ENCODE assay signal across 19 cellular contexts in the genomic region with DNA sequence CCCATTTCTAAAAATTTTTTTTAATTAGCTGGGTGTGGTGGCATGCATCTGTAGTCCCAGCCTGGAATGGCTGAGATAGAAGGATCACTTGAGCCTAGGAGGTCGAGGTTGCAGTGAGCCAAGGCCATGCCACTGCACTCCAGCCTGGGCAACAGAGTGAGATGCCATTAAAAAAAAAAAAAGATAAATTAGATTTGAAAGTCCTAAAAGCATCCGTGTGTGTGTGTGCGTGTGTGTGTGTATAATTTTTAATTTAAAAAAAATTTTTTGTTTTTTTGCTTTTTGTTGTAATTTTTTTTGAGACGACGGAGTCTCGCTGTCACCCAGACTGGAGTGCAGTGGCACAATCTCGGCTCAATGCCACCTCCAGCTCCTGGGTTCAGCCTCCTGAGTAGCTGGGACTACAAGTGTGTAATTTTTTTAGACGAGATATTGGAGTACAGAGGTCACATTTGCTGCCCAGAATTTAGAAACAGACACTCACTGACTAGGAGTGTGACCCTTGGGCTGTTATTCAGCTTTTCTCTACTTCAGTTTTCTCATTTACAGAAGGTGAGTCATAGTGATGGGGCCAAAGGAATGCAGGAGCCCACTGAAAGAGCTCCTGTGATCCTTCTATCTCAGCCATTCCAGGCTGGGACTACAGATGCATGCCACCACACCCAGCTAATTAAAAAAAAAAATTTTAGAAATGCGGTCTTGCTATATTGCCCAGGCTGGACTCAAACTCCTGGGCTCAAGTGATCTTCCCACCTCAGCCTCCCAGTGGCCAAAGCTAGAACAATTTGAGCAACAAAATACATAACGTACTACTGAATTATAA. TPM values are rescaled to one million over a fixed set of nuclear protein-coding genes. Genes with fewer than 3 reads are reported as not detected.
DNase-seq lines count a peak whose midpoint lies in the region; ATAC-seq and TF ChIP-seq lines count a peak whose summit lies in the region.
"Had no signal": no experiment of that assay in that cellular context is flagged by ENCODE, and none has a peak within 500 bp of the region (broad histone marks: within the 10 kb centered on the region; RNA-seq: fewer than 3 reads in every experiment).

No MANE protein-coding gene starts in this region.

- no peak overlapping the region for H2AFZ ChIP-seq in mammary epithelial cell (ENCODE audit: low read depth, low read length)
- no peak overlapping the region for H2AFZ ChIP-seq in trophoblast cell (ENCODE audit: insufficient read depth, low read length, poor library complexity)

- no peaks in the 10 kb centered on the region for H3K36me3 ChIP-seq in mammary epithelial cell (ENCODE audit: insufficient read depth, low read length)
- no peaks in the 10 kb centered on the region for H3K36me3 ChIP-seq in trophoblast cell (ENCODE audit: control insufficient read depth in 1 of 2, insufficient read depth in 2 of 2, low read length in 2 of 2)
- no peaks in the 10 kb centered on the region for H3K36me3 ChIP-seq in esophagus squamous epithelium
- H3K36me3 ChIP-seq: heart right ventricle, left ventricle myocardium inferior had no signal

- no peak overlapping the region for H3K23ac ChIP-seq in trophoblast cell (ENCODE audit: low read length)

- no peak overlapping the region for H3K4me3 ChIP-seq in mammary epithelial cell (replicated peaks in 1 of 3; ENCODE audit: insufficient read depth in 1 of 3, low read depth in 2 of 3, low read length in 3 of 3)
- no peak overlapping the region for H3K4me3 ChIP-seq in trophoblast cell (ENCODE audit: low read depth, low read length)
- H3K4me3 ChIP-seq in esophagus squamous epithelium, result no peak overlapping the region
- H3K4me3 ChIP-seq: heart right ventricle, left ventricle myocardium inferior had no signal

- CTCF ChIA-PET in mammary epithelial cell (lab: Charles Lee; ENCODE audit: low non-redundant PET), result interaction anchor here (1.1 kb wide), 1 partner anchor 41 kb away, joined by 4 read pairs; no protein-coding TSS in a partner anchor

- H2BK120ac ChIP-seq in trophoblast cell (ENCODE audit: insufficient read depth, low read length, poor library complexity), result no peak overlapping the region

- TF ChIP-seq POLR2A in esophagus squamous epithelium (IDR thresholded peaks at IDR 0.05), result no peak

- no peak overlapping the region for H3K14ac ChIP-seq in trophoblast cell (ENCODE audit: low read length)

- H3K9ac ChIP-seq in mammary epithelial cell (ENCODE audit: insufficient read depth, low read length), result no peak overlapping the region
- no peak overlapping the region for H3K9ac ChIP-seq in trophoblast cell (ENCODE audit: low read length)

- peak overlapping the region; percentile 6 for H3K4me2 ChIP-seq in mammary epithelial cell (ENCODE audit: insufficient read depth, low read depth, low read length)
- peak overlapping the region; percentile 22 for H3K4me2 ChIP-seq in trophoblast cell (ENCODE audit: low read length)

- no peak for ATAC-seq in GM18502 (IDR thresholded peaks at IDR 0.05; ENCODE audit: poor library complexity, unreplicated experiment)
- ATAC-seq in HG02610 (IDR thresholded peaks at IDR 0.05; ENCODE audit: unreplicated experiment), result no peak
- ATAC-seq: activated naive CD8-positive, alpha-beta T cell treated with anti-CD3 and anti-CD28 coated beads, Interleukin-2, amount 50 U/mL, for 24 hours; heart right ventricle had no signal

- H4K20me1 ChIP-seq in mammary epithelial cell (ENCODE audit: insufficient read depth, low read length), result no peaks in the 10 kb centered on the region

- dilution Hi-C loops in mammary epithelial cell (cut with HindIII; ENCODE audit: low sequenced_read_pairs), result no loop called here

- H3K79me2 ChIP-seq in mammary epithelial cell (ENCODE audit: insufficient read depth, low read length) (no peaks in the 10 kb centered on the region), trophoblast cell (ENCODE audit: control insufficient read depth, insufficient read depth, low read length, poor library complexity) (no peaks in the 10 kb centered on the region)

- no peak overlapping the region for H3K4ac ChIP-seq in trophoblast cell (ENCODE audit: low read depth, low read length)

- no TSS peak for BruUV-seq in mammary epithelial cell (replicated peaks; lab: Mats Ljungman, UMichigan)

- H2AK5ac ChIP-seq in trophoblast cell (ENCODE audit: low read length), result no peak overlapping the region

- no peak overlapping the region for H4K8ac ChIP-seq in trophoblast cell (ENCODE audit: low read depth, low read length)

- H3K27me3 ChIP-seq in mammary epithelial cell (ENCODE audit: insufficient read depth, low read length), result no peaks in the 10 kb centered on the region
- no peaks in the 10 kb centered on the region for H3K27me3 ChIP-seq in trophoblast cell (ENCODE audit: insufficient read depth, low read length)
- H3K27me3 ChIP-seq in esophagus squamous epithelium, result peaks cover 0 to 55% (median 0%) of the 10 kb centered on the region in 4 donors

- TF ChIP-seq CTCF in mammary epithelial cell (conservative IDR thresholded peaks at IDR 0.05 in 1 of 2, IDR thresholded peaks at IDR 0.05 in 1 of 2; ENCODE audit: extremely low read depth in 1 of 2, insufficient read depth in 1 of 2, low read depth in 1 of 2, low read length in 2 of 2), result peak in 1 of 2 donors; percentile 10
- TF ChIP-seq CTCF in esophagus squamous epithelium (IDR thresholded peaks at IDR 0.05), result no peak

- H3K4me1 ChIP-seq in mammary epithelial cell (ENCODE audit: insufficient read depth, low read length) (no peaks in the 10 kb centered on the region), trophoblast cell (ENCODE audit: control insufficient read depth in 1 of 2, insufficient read depth in 2 of 2, low read length in 2 of 2) (peaks cover 0 to 9% of the 10 kb centered on the region in 2 experiments), esophagus squamous epithelium (no peaks in the 10 kb centered on the region)
- H3K4me1 ChIP-seq: heart right ventricle, left ventricle myocardium inferior had no signal

- H2BK12ac ChIP-seq in trophoblast cell (ENCODE audit: low read length), result no peak overlapping the region

- no peak overlapping the region for H4K12ac ChIP-seq in trophoblast cell (ENCODE audit: low read depth, low read length)

- in situ Hi-C loops in mammary epithelial cell (cut with MboI; ENCODE audit: low sequenced_read_pairs in 2 of 2), result loop anchor here in 1 of 2 donors (10.0 kb wide), 1 partner anchor 148 kb away; no protein-coding TSS in a partner anchor

- H3K18ac ChIP-seq in trophoblast cell (ENCODE audit: low read length), result no peak overlapping the region

- H2BK5ac ChIP-seq in trophoblast cell (ENCODE audit: low read depth, low read length, poor library complexity), result no peak overlapping the region

- 80% methylated on average over 10 of the region's 10 CpGs for WGBS in mammary epithelial cell (ENCODE audit: low coverage, missing lambda C conversion rate)
- WGBS in trophoblast cell (ENCODE audit: extremely low coverage, insufficient coverage, insufficient read length), result 100% methylated on average over 4 of the region's 10 CpGs
- WGBS in esophagus squamous epithelium, 2 donors, result 75 to 84% methylated on average over 10 of the region's 10 CpGs

- H3K9me3 ChIP-seq in mammary epithelial cell (replicated peaks; ENCODE audit: insufficient read depth, low read length) (no peaks in the 10 kb centered on the region), trophoblast cell (ENCODE audit: insufficient read depth, low read depth, low read length) (no peaks in the 10 kb centered on the region), esophagus squamous epithelium (no peaks in the 10 kb centered on the region)
- H3K9me3 ChIP-seq: heart right ventricle, left ventricle myocardium inferior had no signal

- peaks cover 2% of the 10 kb centered on the region for H3K79me1 ChIP-seq in trophoblast cell (ENCODE audit: low read length)

- H4K91ac ChIP-seq in trophoblast cell (ENCODE audit: low read depth, low read length), result no peak overlapping the region

- H3K27ac ChIP-seq in mammary epithelial cell (ENCODE audit: insufficient read depth, low read depth, low read length) (no peak overlapping the region), trophoblast cell (ENCODE audit: low read depth, low read length) (peak overlapping the region; percentile 48), esophagus squamous epithelium (no peak overlapping the region)
- H3K27ac ChIP-seq: heart right ventricle, left ventricle myocardium inferior had no signal

- DNase-seq in EH (ENCODE audit: low read depth) (peak; percentile 89), M059J (ENCODE audit: low read depth) (peak; percentile 87), mammary epithelial cell (peak; percentile 71), trophoblast cell (peak; percentile 85 to 94), NCI-H1048 (lab: John Stamatoyannopoulos, UW) (no peak), esophagus squamous epithelium (lab: John Stamatoyannopoulos, UW) (no peak)
- DNase-seq: activated CD4-positive, alpha-beta T cell treated with anti-CD3 and anti-CD28 coated beads, Interleukin-2, amount 10 ng/mL, durations not matched to agents 7 days and 5 days; activated naive CD8-positive, alpha-beta T cell treated with anti-CD3 and anti-CD28 coated beads, Interleukin-2, amount 50 U/mL, for 24 hours; CD8-positive, alpha-beta memory T cell; GDM1; heart right ventricle; left ventricle myocardium inferior; NCI-H1417 treated with DMSO at 0.1 percent for 48 hours; NCI-H510A had no signal

- intact Hi-C loops in mammary epithelial cell (cut with micrococcal nuclease), result no loop called here
- intact Hi-C loops in esophagus squamous epithelium (cut with DNase I), result no loop called here

RNA-seq across cellular contexts. Expression of a gene that starts 25.5 kb away (rescaled TPM):
- total RNA-seq in M059J (2014; rRNA removed; shearing (Covaris generic)), result 0.42 TPM in 1 of 2 replicates, not detected in the other
- total RNA-seq in mammary epithelial cell (under 1 TPM in 1 of 2 donors, not detected in 1; 0.33 TPM), esophagus squamous epithelium (not detected)
- polyA plus RNA-seq in mammary epithelial cell, result 0.03 TPM
- polyA minus RNA-seq in mammary epithelial cell, result not detected
- 0.93 and 0.97 TPM in 2 replicates for polyA plus RNA-seq in trophoblast cell (2013)
- total RNA-seq: activated CD4-positive, alpha-beta T cell treated with anti-CD3 and anti-CD28 coated beads, Interleukin-2, amount 10 ng/mL, durations not matched to agents 7 days and 5 days; CD8-positive, alpha-beta memory T cell; heart right ventricle; left ventricle myocardium inferior; pulmonary artery endothelial cell; T-helper 2 cell treated with Interferon-gamma antibody and Interleukin-4, amounts not matched to agents 100 ng/mL and 5 ng/mL, for 36 hours; temporal lobe had no signal
- polyA plus RNA-seq: CD8-positive, alpha-beta memory T cell had no signal

RNA-seq across cellular contexts. Expression of a gene that starts 27.1 kb away (rescaled TPM):
- 1.4 and 4.9 TPM in 2 replicates for total RNA-seq in M059J (2014; rRNA removed; shearing (Covaris generic))
- total RNA-seq in mammary epithelial cell, result 1 to 10 TPM; 1.5 to 4.8 TPM
- polyA plus RNA-seq in mammary epithelial cell, result not detected
- polyA minus RNA-seq in mammary epithelial cell, result not detected
- polyA plus RNA-seq in trophoblast cell (2013), result 2.7 and 3.0 TPM in 2 replicates
- total RNA-seq in esophagus squamous epithelium, result 10 to 100 TPM in 1 of 4 donors, 1 to 10 TPM in 3; 2.2 to 13.4 (median 4.2) TPM
- total RNA-seq: activated CD4-positive, alpha-beta T cell treated with anti-CD3 and anti-CD28 coated beads, Interleukin-2, amount 10 ng/mL, durations not matched to agents 7 days and 5 days; pulmonary artery endothelial cell; T-helper 2 cell treated with Interferon-gamma antibody and Interleukin-4, amounts not matched to agents 100 ng/mL and 5 ng/mL, for 36 hours had no signal
- polyA plus RNA-seq: CD8-positive, alpha-beta memory T cell had no signal

Comparison
In these comparisons a context has a peak if more than half of its experiments do, and no peak if none do; other contexts are left out.
1. DNase-seq: peak in EH (single experiment), M059J (single experiment), mammary epithelial cell (single experiment) and trophoblast cell (2 of 2); none in NCI-H1048 (single experiment) and esophagus squamous epithelium (single experiment).